Comparison of ENCODE assay signal across 8 cellular contexts in the genomic region with DNA sequence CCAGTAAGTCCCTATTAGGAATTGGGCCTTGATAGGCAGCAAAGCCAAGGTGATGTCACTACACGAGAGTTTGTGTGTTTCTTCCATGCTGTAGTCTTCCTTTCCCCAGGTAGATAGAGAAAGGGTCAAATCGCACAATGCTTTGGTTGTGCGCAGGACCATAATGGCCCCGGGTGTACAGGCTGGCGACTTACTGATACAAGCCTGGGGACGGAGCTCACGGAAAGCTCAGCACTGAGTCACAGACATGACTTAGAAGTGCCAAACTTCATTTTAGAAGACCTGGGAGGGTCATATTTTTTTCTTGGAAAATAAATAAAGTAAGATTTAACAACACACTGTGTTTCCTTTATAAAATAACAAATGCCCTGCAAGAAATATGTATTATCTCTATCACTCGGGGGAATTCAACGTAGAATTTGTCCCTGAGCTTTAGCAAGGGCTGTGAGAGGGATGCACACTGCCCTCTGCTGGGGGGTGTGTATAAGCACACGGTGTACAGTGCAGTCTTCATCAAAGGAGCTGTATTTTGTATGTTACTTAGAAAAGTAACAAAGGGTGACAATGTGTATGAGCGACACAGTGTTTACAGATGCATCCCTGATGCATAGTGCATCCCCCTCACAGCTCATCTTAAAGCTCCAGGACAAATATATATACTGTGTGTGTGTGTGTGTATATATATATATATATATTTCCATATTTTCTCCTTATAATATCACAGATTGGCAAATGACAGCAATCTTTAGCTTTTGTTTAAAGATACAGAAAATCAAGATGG.
DNase-seq lines count a peak whose midpoint lies in the region; ATAC-seq and TF ChIP-seq lines count a peak whose summit lies in the region.

No MANE protein-coding gene starts in this region.

- ATAC-seq in GM21360 (IDR thresholded peaks at IDR 0.05; ENCODE audit: unreplicated experiment) (peak; percentile 83), HG03571 (IDR thresholded peaks at IDR 0.05; ENCODE audit: unreplicated experiment) (peak; percentile 90)

- TF ChIP-seq POLR2A in prostate gland (IDR thresholded peaks at IDR 0.05) = no peak

- no peaks in the 10 kb centered on the region for H3K79me2 ChIP-seq in DOHH2 (ENCODE audit: control insufficient read depth, low read length)

- H3K36me3 ChIP-seq in DOHH2 (ENCODE audit: control insufficient read depth, low read length) = no peaks in the 10 kb centered on the region
- H3K36me3 ChIP-seq in prostate gland = no peaks in the 10 kb centered on the region

- peak; percentile 71 for TF ChIP-seq CTCF in DOHH2 (IDR thresholded peaks at IDR 0.05; ENCODE audit: low read depth, low read length, poor library complexity, severe bottlenecking)
- peak; percentile 58 to 72 (median 68) for TF ChIP-seq CTCF in prostate gland (IDR thresholded peaks at IDR 0.05)

- no peaks in the 10 kb centered on the region for H4K20me1 ChIP-seq in DOHH2 (ENCODE audit: control insufficient read depth, insufficient read depth, low read depth, low read length)

- intact Hi-C loops in prostate gland (cut with DNase I) = loop anchor here (5.0 to 10.0 kb wide), 3 partner anchors 262 to 670 kb away; no protein-coding TSS in a partner anchor

- peak; percentile 84 for DNase-seq in OCI-M1 (lab: John Stamatoyannopoulos, UW)
- DNase-seq in activated T-helper 9 cell treated with anti-CD3 and anti-CD28 coated beads, Interleukin-2, amount 50 U/mL, for 16 hours (ENCODE audit: low read depth) = peak; percentile 17
- DNase-seq in glomerular visceral epithelial cell (ENCODE audit: extremely low spot score) = peak; percentile 80
- peak; percentile 18 for DNase-seq in prostate gland (ENCODE audit: low spot score)
- no peak for DNase-seq in epidermal melanocyte (ENCODE audit: insufficient read length, low spot score)

- H3K9me3 ChIP-seq in DOHH2 (ENCODE audit: control insufficient read depth, insufficient read depth, low read length) (no peaks in the 10 kb centered on the region), prostate gland (no peaks in the 10 kb centered on the region)

- no peak overlapping the region for H3K27ac ChIP-seq in DOHH2 (ENCODE audit: low read depth, low read length)
- H3K27ac ChIP-seq in prostate gland = no peak overlapping the region

- no peaks in the 10 kb centered on the region for H3K9me2 ChIP-seq in DOHH2 (replicated peaks; ENCODE audit: control insufficient read depth, low read length)

- WGBS in prostate gland = 46% methylated on average over 11 of the region's 11 CpGs

- H3K4me2 ChIP-seq in DOHH2 (ENCODE audit: low read length) = no peak overlapping the region

- no peak overlapping the region for H3K4me3 ChIP-seq in DOHH2 (ENCODE audit: low read length)
- H3K4me3 ChIP-seq in prostate gland = no peak overlapping the region

- peaks cover 3% of the 10 kb centered on the region; the same call in 1 of the 2 replicates for H3K27me3 ChIP-seq in DOHH2 (ENCODE audit: control insufficient read depth, low read length)
- no peaks in the 10 kb centered on the region for H3K27me3 ChIP-seq in prostate gland (replicated peaks; ENCODE audit: insufficient read depth)

- H3F3A ChIP-seq in DOHH2 (ENCODE audit: control insufficient read depth, insufficient read depth) = no peaks in the 10 kb centered on the region

- H3K4me1 ChIP-seq in DOHH2 (ENCODE audit: control insufficient read depth, low read length) (no peaks in the 10 kb centered on the region), prostate gland (replicated peaks) (no peaks in the 10 kb centered on the region)
